1 cellular context compared by ENCODE assay signal in genomic region chr19:34300380-34300779, GRCh38.
TF ChIP-seq lines count a peak whose summit lies in the region.

No MANE protein-coding gene starts in this region.

TF ChIP-seq in endothelial cell of umbilical vein, 7 proteins besides CTCF, POLR2A, EP300 and RAD21:
- TF ChIP-seq JUN (IDR thresholded peaks at IDR 0.05; ENCODE audit: borderline replicate concordance, insufficient read depth, insufficient read length, low read depth) (no peak), GATA2 (IDR thresholded peaks at IDR 0.05; ENCODE audit: insufficient read depth, insufficient read length, low read depth, low read length) (no peak), EZH2 (IDR thresholded peaks at IDR 0.05; ENCODE audit: borderline replicate concordance, low read depth, low read length, severe bottlenecking) (no peak), FOS (IDR thresholded peaks at IDR 0.05; ENCODE audit: borderline replicate concordance, insufficient read depth, low read length) (no peak), MAX (IDR thresholded peaks at IDR 0.05; ENCODE audit: insufficient read depth, insufficient read length) (no peak), POLR2AphosphoS5 (IDR thresholded peaks at IDR 0.05; ENCODE audit: insufficient read depth, low read depth, low read length) (no peak), MYC (IDR thresholded peaks at IDR 0.05; ENCODE audit: low read depth, low read length) (no peak)
